In the genomic region with DNA sequence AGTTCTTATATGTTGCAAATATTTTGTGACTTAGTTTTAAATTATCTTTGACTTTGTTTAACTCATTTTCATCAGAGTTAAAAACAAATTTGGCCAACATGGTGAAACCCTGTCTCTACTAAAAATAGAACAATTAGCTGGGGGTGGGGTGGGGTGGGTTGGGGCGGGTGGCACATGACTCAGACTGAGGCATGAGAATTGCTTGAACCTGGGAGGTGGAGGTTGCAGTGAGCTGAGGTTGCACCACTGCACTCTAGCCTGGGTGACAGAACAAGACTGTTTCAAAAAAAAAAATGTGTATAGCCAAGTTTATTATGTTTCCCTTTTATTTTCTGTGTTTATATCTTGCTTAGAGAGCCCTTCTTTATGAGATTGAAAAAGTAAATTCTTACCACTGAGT, we compare ENCODE assay signal across 24 cellular contexts. TPM values are rescaled to one million over a fixed set of nuclear protein-coding genes. Genes with fewer than 3 reads are reported as not detected.
DNase-seq lines count a peak whose midpoint lies in the region; ATAC-seq and TF ChIP-seq lines count a peak whose summit lies in the region.
"Had no signal": no experiment of that assay in that cellular context is flagged by ENCODE, and none has a peak within 500 bp of the region (broad histone marks: within the 10 kb centered on the region; RNA-seq: fewer than 3 reads in every experiment).

No MANE protein-coding gene starts in this region.

- H3K4me3 ChIP-seq in endodermal cell (ENCODE audit: low read length) (no peak overlapping the region), MM.1S (ENCODE audit: low read length) (no peak overlapping the region)
- H3K4me3 ChIP-seq: BLaER1 treated with 17β-estradiol and CSF1 and Interleukin-3, amounts not matched to agents 10 nM and 100 nM; dorsolateral prefrontal cortex; psoas muscle; stomach had no signal

- no peaks in the 10 kb centered on the region for H3K9me2 ChIP-seq in MM.1S (replicated peaks; ENCODE audit: insufficient read depth, low read length)

- peaks cover 19% of the 10 kb centered on the region for H3K9me3 Mint-ChIP-seq in endodermal cell
- H3K9me3 Mint-ChIP-seq: neural crest cell, type B pancreatic cell had no signal

- no peaks in the 10 kb centered on the region for H4K20me1 ChIP-seq in MM.1S (ENCODE audit: insufficient read depth, low read length)
- H4K20me1 ChIP-seq: BLaER1 treated with 17β-estradiol and CSF1 and Interleukin-3, amounts not matched to agents 10 nM and 100 nM had no signal

- 63% methylated on average over 1 of the region's 1 CpG; no CpG with 5 or more reads in 1 of the 2 experiments for WGBS in endodermal cell (ENCODE audit: insufficient coverage in 1 of 2, insufficient read length in 1 of 2), 2 experiments

- H3K4me2 ChIP-seq in MM.1S (ENCODE audit: low read depth, low read length): no peak overlapping the region
- H3K4me2 ChIP-seq: BLaER1 treated with 17β-estradiol and CSF1 and Interleukin-3, amounts not matched to agents 10 nM and 100 nM had no signal

- no peaks in the 10 kb centered on the region for H3F3A ChIP-seq in MM.1S (ENCODE audit: insufficient read depth, low read length)

- no peaks in the 10 kb centered on the region for H3K27me3 Mint-ChIP-seq in endodermal cell (ENCODE audit: insufficient read depth)
- H3K27me3 Mint-ChIP-seq: type B pancreatic cell had no signal

- ATAC-seq in GM18873 (IDR thresholded peaks at IDR 0.05; ENCODE audit: low FRiP score, unreplicated experiment): no peak
- ATAC-seq: psoas muscle had no signal

- H3K9me3 ChIP-seq in endodermal cell (ENCODE audit: control insufficient read depth, low read length): peaks cover 12% of the 10 kb centered on the region
- no peaks in the 10 kb centered on the region for H3K9me3 ChIP-seq in MM.1S (replicated peaks; ENCODE audit: insufficient read depth, low read length)
- H3K9me3 ChIP-seq: psoas muscle, stomach had no signal

- DNase-seq in SIG-M5 treated with dmso at 0.1 percent for 504 hours (lab: John Stamatoyannopoulos, UW; ENCODE audit: unreplicated experiment): peak; percentile 52
- DNase-seq in SIG-M5 (lab: John Stamatoyannopoulos, UW): no peak
- peak; percentile 14 for DNase-seq in OCI-M1 (lab: John Stamatoyannopoulos, UW)
- peak; percentile 8 for DNase-seq in endodermal cell
- no peak for DNase-seq in 8988T
- no peak for DNase-seq in MM.1S
- DNase-seq in substantia nigra (lab: John Stamatoyannopoulos, UW): no peak
- DNase-seq: activated CD4-positive, alpha-beta T cell treated with anti-CD3 and anti-CD28 coated beads, Interleukin-2, amount 50 U/mL, for 1 hour; activated CD8-positive, alpha-beta memory T cell treated with anti-CD3 and anti-CD28 coated beads, Interleukin-2, amount 50 U/mL, for 4 hours; caudate nucleus; DMS 273 treated with DMSO at 0.1 percent for 48 hours; dorsolateral prefrontal cortex; GF-D8; H9; NCI-H1105 treated with DMSO at 0.1 percent for 48 hours; NCI-H526 treated with DMSO at 0.1 percent for 48 hours; psoas muscle; stimulated activated CD4-positive, alpha-beta T cell treated with anti-CD3 and anti-CD28 coated beads, Interleukin-4, amount 100 ng/mL, for 24 hours; stomach; T-helper 1 cell had no signal

- H3K36me3 Mint-ChIP-seq in endodermal cell (ENCODE audit: low read depth): no peaks in the 10 kb centered on the region
- H3K36me3 Mint-ChIP-seq: type B pancreatic cell had no signal

- no peaks in the 10 kb centered on the region for H3K4me1 ChIP-seq in endodermal cell (ENCODE audit: control insufficient read depth, insufficient read depth, low read length)
- peaks cover 9% of the 10 kb centered on the region for H3K4me1 ChIP-seq in MM.1S (ENCODE audit: low read length)
- H3K4me1 ChIP-seq: BLaER1 treated with 17β-estradiol and CSF1 and Interleukin-3, amounts not matched to agents 10 nM and 100 nM; psoas muscle; stomach had no signal

- H2AFZ ChIP-seq in MM.1S (ENCODE audit: low read length): no peak overlapping the region

- H3K79me2 ChIP-seq in MM.1S (ENCODE audit: low read length): no peaks in the 10 kb centered on the region

- H3K36me3 ChIP-seq in endodermal cell (ENCODE audit: control insufficient read depth, insufficient read depth, low read length) (no peaks in the 10 kb centered on the region), MM.1S (replicated peaks; ENCODE audit: insufficient read depth, low read length) (no peaks in the 10 kb centered on the region)
- H3K36me3 ChIP-seq: BLaER1 treated with 17β-estradiol and CSF1 and Interleukin-3, amounts not matched to agents 10 nM and 100 nM; stomach had no signal

- H3K27me3 ChIP-seq in endodermal cell (ENCODE audit: control insufficient read depth, insufficient read depth, low read length, poor library complexity, severe bottlenecking) (no peaks in the 10 kb centered on the region), MM.1S (replicated peaks; ENCODE audit: insufficient read depth, low read length) (no peaks in the 10 kb centered on the region)
- H3K27me3 ChIP-seq: BLaER1 treated with 17β-estradiol and CSF1 and Interleukin-3, amounts not matched to agents 10 nM and 100 nM had no signal

- H3K27ac Mint-ChIP-seq in endodermal cell: no peak overlapping the region
- H3K27ac Mint-ChIP-seq: type B pancreatic cell had no signal

- no peak overlapping the region for H3K4me3 Mint-ChIP-seq in endodermal cell
- H3K4me3 Mint-ChIP-seq: H9, neural crest cell, type B pancreatic cell had no signal

- H3K4me1 Mint-ChIP-seq in endodermal cell: peaks cover 5% of the 10 kb centered on the region
- H3K4me1 Mint-ChIP-seq: neural crest cell had no signal

- H3K27ac ChIP-seq in endodermal cell (ENCODE audit: low read depth, low read length) (no peak overlapping the region), MM.1S (ENCODE audit: low read length) (no peak overlapping the region), substantia nigra (ENCODE audit: low read depth, low read length, poor library complexity, severe bottlenecking) (no peak overlapping the region)
- H3K27ac ChIP-seq: BLaER1 treated with 17β-estradiol and CSF1 and Interleukin-3, amounts not matched to agents 10 nM and 100 nM; dorsolateral prefrontal cortex; psoas muscle; stomach had no signal

- TF ChIP-seq CTCF in endodermal cell (conservative IDR thresholded peaks at IDR 0.05) (no peak), MM.1S (IDR thresholded peaks at IDR 0.05; ENCODE audit: low read length) (no peak)

- H3K9ac ChIP-seq in endodermal cell (ENCODE audit: extremely low read depth, low read length, poor library complexity, severe bottlenecking) (no peak overlapping the region), MM.1S (ENCODE audit: low read length) (no peak overlapping the region)
- H3K9ac ChIP-seq: BLaER1 treated with 17β-estradiol and CSF1 and Interleukin-3, amounts not matched to agents 10 nM and 100 nM had no signal

RNA-seq across cellular contexts. Expression of gene LIPG, which starts 14.2 kb away (rescaled TPM):
- total RNA-seq in endodermal cell: 1 to 10 TPM; 4.0 to 5.0 TPM
- 62.8 TPM for polyA plus RNA-seq in endodermal cell (2013, experiment 1 of 2)
- polyA plus RNA-seq in endodermal cell (2013, experiment 2 of 2): 54.8 TPM

RNA-seq across cellular contexts. Expression of gene RPL17, which starts 55.4 kb away (rescaled TPM):
- total RNA-seq in endodermal cell: 1,000 to 10,000 TPM; 1,984 to 2,143 TPM
- polyA plus RNA-seq in endodermal cell (2013, experiment 1 of 2): 2,711 TPM
- 2,580 TPM for polyA plus RNA-seq in endodermal cell (2013, experiment 2 of 2)

Comparison
In these comparisons a context has a peak if more than half of its experiments do, and no peak if none do; other contexts are left out.
1. DNase-seq: peak in SIG-M5 treated with dmso at 0.1 percent for 504 hours (single experiment), OCI-M1 (single experiment) and endodermal cell (single experiment); none in SIG-M5 (single experiment), 8988T (single experiment), MM.1S (single experiment) and substantia nigra (0 of 49).